ENCODE assay signal across 8 cellular contexts in the genomic region with DNA sequence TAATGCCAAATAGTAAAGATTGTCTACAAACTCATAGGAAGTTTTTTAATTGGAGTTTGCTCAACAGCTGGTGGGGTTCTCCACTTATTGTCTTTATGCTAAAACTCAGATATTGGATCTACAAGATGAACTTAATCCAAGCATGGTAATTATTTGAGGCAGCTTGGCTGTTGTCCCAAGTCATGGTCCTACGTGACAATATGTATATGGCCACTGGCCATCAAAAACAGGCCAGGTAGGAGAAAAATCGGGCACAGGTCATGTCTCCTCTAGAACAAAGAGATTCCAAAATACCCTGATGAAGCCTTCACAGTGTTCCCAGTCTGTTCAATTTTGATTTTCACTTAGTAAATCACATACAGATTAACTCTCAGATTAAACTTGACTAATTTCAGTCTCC.
"Had no signal": no experiment of that assay in that cellular context is flagged by ENCODE, and none has a peak within 500 bp of the region (broad histone marks: within the 10 kb centered on the region; RNA-seq: fewer than 3 reads in every experiment).

No MANE protein-coding gene starts in this region.

- FAIRE-seq: HepG2, HTR-8/SVneo, K562 had no signal

- H3K27ac ChIP-seq: HL-60, KMS-11 had no signal

- DNase-seq: IMR-90, KBM-7, KG1 had no signal

- H3K9ac ChIP-seq: KMS-11 had no signal

- H3K4me3 ChIP-seq: K562 had no signal

- ATAC-seq: HepG2, K562 had no signal

- H3K4me2 ChIP-seq: KMS-11 had no signal
